ENCODE assay signal across 11 cellular contexts in the genomic region with DNA sequence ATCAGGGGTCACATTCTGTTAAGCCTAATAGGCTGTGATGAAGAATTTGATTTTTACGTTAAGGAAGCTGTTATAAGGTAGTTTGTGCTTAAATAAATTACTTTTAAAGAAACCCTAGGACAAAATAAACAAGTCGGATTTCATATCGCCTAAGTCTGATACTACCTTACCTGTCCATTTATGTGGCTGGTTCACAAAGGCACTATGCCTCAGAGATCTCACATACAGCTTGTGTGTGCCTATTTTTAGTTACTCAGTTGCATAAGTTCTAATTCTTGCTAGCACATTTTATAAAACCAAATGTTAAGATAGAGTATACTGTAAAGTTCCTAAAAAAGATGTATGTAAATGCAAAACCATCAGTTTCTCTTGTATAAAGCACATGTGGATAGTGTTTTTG.
"Had no signal": no experiment of that assay in that cellular context is flagged by ENCODE, and none has a peak within 500 bp of the region (broad histone marks: within the 10 kb centered on the region; RNA-seq: fewer than 3 reads in every experiment).

No MANE protein-coding gene starts in this region.

- H3K27me3 ChIP-seq: foreskin keratinocyte, left lung, transverse colon had no signal

- H3K27ac ChIP-seq: left lung had no signal

- DNase-seq: activated CD4-positive, alpha-beta memory T cell treated with anti-CD3 and anti-CD28 coated beads for 36 hours; activated CD4-positive, alpha-beta T cell treated with anti-CD3 and anti-CD28 coated beads for 1 hour; activated CD8-positive, alpha-beta memory T cell treated with anti-CD3 and anti-CD28 coated beads, Interleukin-2, amount 50 U/mL, for 4 hours; activated naive CD4-positive, alpha-beta T cell treated with Interleukin-2 at 50 U/mL for 16 hours; foreskin keratinocyte; islet precursor cell; left lung; small intestine; transverse colon had no signal

- H3K9me3 ChIP-seq: left lung, transverse colon had no signal

- H3K4me3 ChIP-seq: left lung, transverse colon had no signal

- ATAC-seq: foreskin keratinocyte; stimulated activated effector memory CD8-positive, alpha-beta T cell treated with anti-CD3 and anti-CD28 coated beads, Interleukin-12 subunit alpha, Interleukin-12 subunit beta, amount 100 ng/mL, for 72 hours had no signal

- FAIRE-seq: endometrium had no signal

- H3K36me3 ChIP-seq: left lung, transverse colon had no signal
